Comparison of ENCODE assay signal across 19 cellular contexts in the genomic region with DNA sequence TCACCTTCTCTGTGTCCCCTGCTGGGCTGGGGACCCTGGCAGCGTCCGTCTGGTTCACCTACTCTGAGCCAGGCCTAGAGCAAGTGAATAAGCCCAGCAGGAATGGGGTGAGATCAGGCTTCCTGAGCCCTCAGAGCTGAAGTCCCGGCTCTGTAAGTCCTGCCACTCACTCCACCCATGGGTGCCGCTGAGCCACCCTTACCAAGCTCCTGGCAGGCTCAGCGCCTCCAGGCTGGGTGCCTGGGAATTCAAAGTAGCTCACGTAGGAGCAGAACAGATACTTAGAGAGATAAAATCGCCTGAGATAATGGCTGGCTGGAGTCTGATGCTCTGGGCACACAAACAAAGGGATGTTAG. TPM values are rescaled to one million over a fixed set of nuclear protein-coding genes. Genes with fewer than 3 reads are reported as not detected.
DNase-seq lines count a peak whose midpoint lies in the region; ATAC-seq and TF ChIP-seq lines count a peak whose summit lies in the region.
"Had no signal": no experiment of that assay in that cellular context is flagged by ENCODE, and none has a peak within 500 bp of the region (broad histone marks: within the 10 kb centered on the region; RNA-seq: fewer than 3 reads in every experiment).

No MANE protein-coding gene starts in this region.

- H3K4me1 ChIP-seq in left ventricle myocardium inferior (peaks cover 73% of the 10 kb centered on the region), heart right ventricle (peaks cover 19 to 67% (median 38%) of the 10 kb centered on the region in 9 donors), lower lobe of right lung (peaks cover 41% of the 10 kb centered on the region), tibial artery (peaks cover 6 to 65% (median 53%) of the 10 kb centered on the region in 4 donors)

- no peaks in the 10 kb centered on the region for H3K27me3 Mint-ChIP-seq in activated CD8-positive, alpha-beta T cell treated with anti-CD3 and anti-CD28 coated beads for 36 hours
- H3K27me3 Mint-ChIP-seq: naive B cell had no signal

- H3K4me3 Mint-ChIP-seq in activated CD8-positive, alpha-beta T cell treated with anti-CD3 and anti-CD28 coated beads for 36 hours = no peak overlapping the region
- H3K4me3 Mint-ChIP-seq: naive B cell had no signal

- peak overlapping the region; percentile 25 for H3K27ac Mint-ChIP-seq in activated CD8-positive, alpha-beta T cell treated with anti-CD3 and anti-CD28 coated beads for 36 hours

- H3K4me3 ChIP-seq in left ventricle myocardium inferior (no peak overlapping the region), heart right ventricle (no peak overlapping the region), lower lobe of right lung (no peak overlapping the region), tibial artery (no peak overlapping the region)
- H3K4me3 ChIP-seq: left lung had no signal

- H3K27ac ChIP-seq in left ventricle myocardium inferior (replicated peaks) (peak overlapping the region; percentile 63), heart right ventricle (peak overlapping the region in 2 of 10 donors; percentile 2 to 26), lower lobe of right lung (peak overlapping the region; percentile 31), tibial artery (peak overlapping the region; percentile 84)

- DNase-seq in left ventricle myocardium inferior (no peak), heart right ventricle (no peak), lower lobe of right lung (no peak), tibial artery (no peak), NCI-H524 treated with DMSO at 0.1 percent for 48 hours (lab: John Stamatoyannopoulos, UW) (no peak), inferior parietal cortex (ENCODE audit: extremely low spot score) (no peak), iPS-NIHi7 (ENCODE audit: extremely low spot score) (no peak)
- no peak for DNase-seq in activated CD8-positive, alpha-beta T cell treated with anti-CD3 and anti-CD28 coated beads for 36 hours
- DNase-seq: GF-D8, GOT3, hypothalamus, KG1, naive B cell, NCI-H1417, NCI-H2171, NCI-H82, SW 1271 had no signal

- H3K9me3 ChIP-seq in left ventricle myocardium inferior (replicated peaks) (no peaks in the 10 kb centered on the region), heart right ventricle (no peaks in the 10 kb centered on the region), lower lobe of right lung (no peaks in the 10 kb centered on the region), tibial artery (no peaks in the 10 kb centered on the region)
- H3K9me3 ChIP-seq: left lung had no signal

- ATAC-seq in heart right ventricle = no peak
- ATAC-seq in activated CD8-positive, alpha-beta T cell treated with anti-CD3 and anti-CD28 coated beads for 36 hours = no peak
- no peak for ATAC-seq in lower lobe of right lung
- ATAC-seq: left lung had no signal

- POLR2A ChIA-PET in activated CD8-positive, alpha-beta T cell treated with anti-CD3 and anti-CD28 coated beads for 36 hours (lab: Charles Lee) = interaction anchor here (0.5 to 4.4 kb wide), 5 partner anchors 9 to 52 kb away, joined by 3 to 25 read pairs (median 3); partner anchors contain the start of gene LASP1NB

- H3K27me3 ChIP-seq in left ventricle myocardium inferior (ENCODE audit: low read depth) (no peaks in the 10 kb centered on the region), heart right ventricle (no peaks in the 10 kb centered on the region), lower lobe of right lung (ENCODE audit: low read depth) (no peaks in the 10 kb centered on the region), tibial artery (no peaks in the 10 kb centered on the region)
- H3K27me3 ChIP-seq: left lung had no signal

- CTCF ChIA-PET in activated CD8-positive, alpha-beta T cell treated with anti-CD3 and anti-CD28 coated beads for 36 hours (lab: Charles Lee) = interaction anchor here (0.9 to 1.2 kb wide), 2 partner anchors 10 to 11 kb away, joined by 3 to 4 read pairs; partner anchors contain the start of gene LASP1NB

- H3K36me3 Mint-ChIP-seq in activated CD8-positive, alpha-beta T cell treated with anti-CD3 and anti-CD28 coated beads for 36 hours (ENCODE audit: low read depth) = peaks cover 35% of the 10 kb centered on the region

- peaks cover 61% of the 10 kb centered on the region for H3K36me3 ChIP-seq in left ventricle myocardium inferior
- H3K36me3 ChIP-seq in heart right ventricle = peaks cover 0 to 98% (median 42%) of the 10 kb centered on the region in 9 donors
- peaks cover 87% of the 10 kb centered on the region for H3K36me3 ChIP-seq in lower lobe of right lung
- H3K36me3 ChIP-seq in tibial artery = peaks cover 41 to 91% (median 68%) of the 10 kb centered on the region in 3 donors

- no peaks in the 10 kb centered on the region for H3K9me3 Mint-ChIP-seq in activated CD8-positive, alpha-beta T cell treated with anti-CD3 and anti-CD28 coated beads for 36 hours
- H3K9me3 Mint-ChIP-seq: naive B cell had no signal

- peaks cover 16% of the 10 kb centered on the region for H3K4me1 Mint-ChIP-seq in activated CD8-positive, alpha-beta T cell treated with anti-CD3 and anti-CD28 coated beads for 36 hours (ENCODE audit: low read depth)

- 92% methylated on average over 7 of the region's 7 CpGs for WGBS in heart right ventricle, 2 donors

- TF ChIP-seq CTCF in left ventricle myocardium inferior (IDR thresholded peaks at IDR 0.05; ENCODE audit: borderline replicate concordance) = no peak
- TF ChIP-seq CTCF in heart right ventricle (IDR thresholded peaks at IDR 0.05) = no peak
- TF ChIP-seq CTCF in activated CD8-positive, alpha-beta T cell treated with anti-CD3 and anti-CD28 coated beads for 36 hours (IDR thresholded peaks at IDR 0.05) = no peak
- TF ChIP-seq CTCF in lower lobe of right lung (IDR thresholded peaks at IDR 0.05) = no peak
- no peak for TF ChIP-seq CTCF in tibial artery (IDR thresholded peaks at IDR 0.05)

- intact Hi-C loops in left ventricle myocardium inferior (cut with micrococcal nuclease) = no loop called here
- intact Hi-C loops in heart right ventricle (cut with DNase I) = loop anchor here in 1 of 10 donors (10.0 kb wide), 1 partner anchor 81 kb away; no protein-coding TSS in a partner anchor
- intact Hi-C loops in activated CD8-positive, alpha-beta T cell treated with anti-CD3 and anti-CD28 coated beads for 36 hours (cut with micrococcal nuclease) = no loop called here
- intact Hi-C loops in lower lobe of right lung (cut with DNase I) = no loop called here
- intact Hi-C loops in tibial artery (cut with DNase I; ENCODE audit: low total_unique reads) = no loop called here

RNA-seq across cellular contexts. Expression of gene LASP1, which starts 45.8 kb away (rescaled TPM):
- total RNA-seq in left ventricle myocardium inferior (29.4 TPM), heart right ventricle (10 to 100 TPM; 19.5 to 56.9 (median 23.0) TPM), lower lobe of right lung (158 TPM)
- 10 to 100 TPM; 21.3 to 25.4 TPM for polyA plus RNA-seq in heart right ventricle
- total RNA-seq in activated CD8-positive, alpha-beta T cell treated with anti-CD3 and anti-CD28 coated beads for 36 hours = 100 to 1,000 TPM; 135 to 139 TPM

RNA-seq across cellular contexts. Expression of gene FBXO47, which starts 51.6 kb away (rescaled TPM):
- total RNA-seq in left ventricle myocardium inferior = not detected
- total RNA-seq in heart right ventricle = not detected
- polyA plus RNA-seq in heart right ventricle = not detected
- total RNA-seq in activated CD8-positive, alpha-beta T cell treated with anti-CD3 and anti-CD28 coated beads for 36 hours = not detected
- total RNA-seq in lower lobe of right lung = not detected
- total RNA-seq: bronchial epithelial cell, left lung had no signal
